ENCODE assay signal across 9 cellular contexts in genomic region chr7:117894037-117894436, GRCh38. TPM values are rescaled to one million over a fixed set of nuclear protein-coding genes. Genes with fewer than 3 reads are reported as not detected.
"Had no signal": no experiment of that assay in that cellular context is flagged by ENCODE, and none has a peak within 500 bp of the region (broad histone marks: within the 10 kb centered on the region; RNA-seq: fewer than 3 reads in every experiment).

No MANE protein-coding gene starts in this region.

- H2AFZ ChIP-seq: GM23248 had no signal

- H3K4me3 ChIP-seq: GM23248, HAP-1 had no signal

- ATAC-seq: HCT116 had no signal

- H3K9me3 ChIP-seq: HAP-1 had no signal

- H3K27ac ChIP-seq: GM23248, HL-60 had no signal

- H3K9ac ChIP-seq: GM23248 had no signal

- DNase-seq: GM23248, GOT3, H7, HFFc6, KG1 had no signal

- H3K36me3 ChIP-seq: HAP-1 had no signal

RNA-seq across cellular contexts. Expression of gene CTTNBP2, which starts 20.8 kb away (rescaled TPM):
- total RNA-seq: GM23248, HFFc6 had no signal
- polyA plus RNA-seq: GM23248, IgD-negative memory B cell had no signal
